In the genomic region with DNA sequence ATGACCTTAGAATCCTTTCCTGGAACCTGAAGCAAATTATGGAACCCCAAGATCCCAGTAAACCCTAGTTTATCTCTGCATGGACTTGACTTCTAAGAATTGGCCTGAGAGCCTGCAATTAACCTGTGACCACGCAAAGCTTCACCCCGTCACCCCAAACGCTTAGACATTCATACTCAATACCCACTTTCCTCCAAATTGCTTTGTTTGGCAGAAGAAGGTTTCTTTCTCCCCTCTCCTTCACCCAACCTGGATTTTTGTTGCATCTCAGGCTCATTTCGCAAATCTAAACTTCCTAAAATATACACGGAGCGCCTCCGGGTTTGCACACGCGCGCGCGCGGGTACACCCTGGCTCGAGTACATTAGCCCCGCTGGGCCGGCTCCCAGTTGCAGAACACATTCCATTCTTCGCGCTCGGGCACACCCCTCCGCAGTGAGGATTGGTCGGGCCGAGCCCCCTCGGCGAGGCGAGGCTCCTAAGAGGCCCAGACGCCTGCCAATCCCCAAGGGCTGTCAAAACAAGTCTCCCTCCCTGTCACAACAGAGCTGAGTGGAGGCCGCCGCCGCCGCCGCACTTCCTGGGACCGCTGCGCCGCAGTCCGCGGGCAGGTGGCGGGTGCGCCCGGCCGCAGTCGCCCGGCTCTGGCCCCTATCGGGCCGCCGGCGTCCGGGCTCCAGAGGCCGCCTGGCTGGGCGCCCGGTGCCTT, we compare ENCODE assay signal across 8 cellular contexts.
DNase-seq lines count a peak whose midpoint lies in the region; ATAC-seq lines count a peak whose summit lies in the region.

Gene PLCL1 (plus strand): TSS at position 545 of the 709 bp plus-strand sequence.

- DNase-seq in AG08395 (ENCODE audit: low spot score), result peak; percentile 95
- DNase-seq in NCI-H446 treated with DMSO at 0.1 percent for 48 hours (lab: John Stamatoyannopoulos, UW), result peak; percentile 39
- DNase-seq in activated CD4-positive, alpha-beta T cell treated with anti-CD3 and anti-CD28 coated beads for 48 hours, result peak; percentile 93
- DNase-seq in kidney tubule cell (ENCODE audit: low spot score), result peak; percentile 92
- DNase-seq in stimulated activated CD4-positive, alpha-beta T cell treated with anti-CD3 and anti-CD28 coated beads, Interleukin-15, amount 100 ng/mL, for 48 hours (ENCODE audit: low read depth in 2 of 2), result peak; percentile 84 to 86

- ATAC-seq in GM19035 (IDR thresholded peaks at IDR 0.05; ENCODE audit: unreplicated experiment) (peak; percentile 99), HG03342 (IDR thresholded peaks at IDR 0.05; ENCODE audit: unreplicated experiment) (peak; percentile 100)

- H3K27ac ChIP-seq in cingulate gyrus (ENCODE audit: low read depth, low read length), result peak within 1 kb of the TSS; percentile 84

Comparison
In these comparisons a context has a peak if more than half of its experiments do, and no peak if none do; other contexts are left out.
1. Peak in every context shown above with its lines: DNase-seq, ATAC-seq and H3K27ac ChIP-seq.
2. DNase-seq: peak in every context shown above with its lines; median percentile 95 in AG08395; 93 in activated CD4-positive, alpha-beta T cell treated with anti-CD3 and anti-CD28 coated beads for 48 hours; 92 in kidney tubule cell; 85 in stimulated activated CD4-positive, alpha-beta T cell treated with anti-CD3 and anti-CD28 coated beads, Interleukin-15, amount 100 ng/mL, for 48 hours; 39 in NCI-H446 treated with DMSO at 0.1 percent for 48 hours.